21 cellular contexts compared by ENCODE assay signal in genomic region chr5:113115956-113116355, GRCh38.
"Had no signal": no experiment of that assay in that cellular context is flagged by ENCODE, and none has a peak within 500 bp of the region (broad histone marks: within the 10 kb centered on the region; RNA-seq: fewer than 3 reads in every experiment).

No MANE protein-coding gene starts in this region.

- H3K4me3 ChIP-seq: MG63, SJSA1 had no signal

- H3K27me3 ChIP-seq: MG63, SJSA1 had no signal

- H3K4me1 ChIP-seq: SJSA1 had no signal

- H3K27ac ChIP-seq: HL-60, SJSA1 had no signal

- H3K9me3 ChIP-seq: MG63 had no signal

- DNase-seq: KBM-7, MG63, MV-4-11, NCI-H1048, NCI-H1105, NCI-H1417, NCI-H1436 treated with DMSO at 0.1 percent for 48 hours, NCI-H1694, NCI-H187 treated with DMSO at 0.1 percent for 48 hours, NCI-H2029 treated with DMSO at 0.1 percent for 48 hours, NCI-H2171 treated with DMSO at 0.1 percent for 48 hours, NCI-H345, NCI-H446 treated with DMSO at 0.1 percent for 48 hours, NCI-H524, NCI-H526 treated with DMSO at 0.1 percent for 48 hours, NCI-H748 treated with DMSO at 0.1 percent for 48 hours, Right ventricle myocardium superior, RPMI8226, SIG-M5 had no signal

- H3K36me3 ChIP-seq: MG63, SJSA1 had no signal
